In genomic region chr12:15682826-15683225, GRCh38 we compare ENCODE assay signal across 22 cellular contexts.
DNase-seq lines count a peak whose midpoint lies in the region; ATAC-seq lines count a peak whose summit lies in the region.
"Had no signal": no experiment of that assay in that cellular context is flagged by ENCODE, and none has a peak within 500 bp of the region (broad histone marks: within the 10 kb centered on the region; RNA-seq: fewer than 3 reads in every experiment).

No MANE protein-coding gene starts in this region.

- H3K4me3 ChIP-seq in ACC112 (ENCODE audit: low read depth, low read length) = no peak overlapping the region; the same call in 1 of the 2 replicates
- no peak overlapping the region for H3K4me3 ChIP-seq in effector memory CD4-positive, alpha-beta T cell (ENCODE audit: insufficient read depth, low read depth, low read length, poor library complexity, severe bottlenecking)
- H3K4me3 ChIP-seq: BLaER1, heart left ventricle, left ventricle myocardium inferior, spleen, upper lobe of left lung had no signal

- DNase-seq in HT1080 (ENCODE audit: low read depth) (peak; percentile 21), amniotic epithelial cell (ENCODE audit: low read depth) (peak; percentile 42), left colon (no peak)
- no peak for DNase-seq in effector memory CD4-positive, alpha-beta T cell
- DNase-seq: activated CD8-positive, alpha-beta T cell treated with anti-CD3 and anti-CD28 coated beads, Interleukin-2, amount 10 ng/mL, durations not matched to agents 7 days and 5 days; activated T-cell treated with anti-CD3 and anti-CD28 coated beads, Interleukin-2, amount 50 U/mL, for 48 hours; effector memory CD8-positive, alpha-beta T cell; heart left ventricle; Kasumi-1; left ventricle myocardium inferior; NCI-H1105 treated with DMSO at 0.1 percent for 48 hours; NCI-H2081 treated with DMSO at 0.1 percent for 48 hours; NCI-H446 treated with DMSO at 0.1 percent for 48 hours; spleen; stimulated activated CD4-positive, alpha-beta T cell treated with anti-CD3 and anti-CD28 coated beads, Interleukin-4, amount 100 ng/mL, for 4 hours; T-helper 9 cell; upper lobe of left lung had no signal

- H3K36me3 ChIP-seq in ACC112 (ENCODE audit: insufficient read depth, low read length) = peaks cover 12% of the 10 kb centered on the region; the same call in 1 of the 2 replicates
- no peaks in the 10 kb centered on the region for H3K36me3 ChIP-seq in effector memory CD4-positive, alpha-beta T cell (ENCODE audit: control insufficient read depth, insufficient read depth, low read length)
- H3K36me3 ChIP-seq: BLaER1, spleen, upper lobe of left lung had no signal

- H3K27me3 ChIP-seq in ACC112 (ENCODE audit: insufficient read depth, low read length) = no peaks in the 10 kb centered on the region
- H3K27me3 ChIP-seq in effector memory CD4-positive, alpha-beta T cell (replicated peaks; ENCODE audit: control insufficient read depth, insufficient read depth, low read length, poor library complexity, severe bottlenecking) = no peaks in the 10 kb centered on the region
- H3K27me3 ChIP-seq: BLaER1, heart left ventricle, spleen, upper lobe of left lung had no signal

- H3K27ac ChIP-seq in ACC112 (ENCODE audit: low read depth, low read length) = peak overlapping the region; percentile 54
- H3K27ac ChIP-seq in effector memory CD4-positive, alpha-beta T cell (ENCODE audit: insufficient read depth, low read length, poor library complexity, severe bottlenecking) = no peak overlapping the region
- H3K27ac ChIP-seq: BLaER1, heart left ventricle, left ventricle myocardium inferior, spleen, upper lobe of left lung had no signal

- H3K4me1 ChIP-seq in ACC112 (ENCODE audit: control insufficient read depth, insufficient read depth, low read length, unreplicated experiment) = peaks cover 79% of the 10 kb centered on the region
- no peaks in the 10 kb centered on the region for H3K4me1 ChIP-seq in effector memory CD4-positive, alpha-beta T cell (ENCODE audit: control insufficient read depth, insufficient read depth, low read length, poor library complexity, severe bottlenecking)
- H3K4me1 ChIP-seq: BLaER1, upper lobe of left lung had no signal

- peaks cover 81% of the 10 kb centered on the region for H3K79me2 ChIP-seq in ACC112 (ENCODE audit: control insufficient read depth, insufficient read depth, low read length, unreplicated experiment)

- no peak overlapping the region for H2AFZ ChIP-seq in ACC112 (ENCODE audit: low read length, unreplicated experiment)

- intact Hi-C loops in left colon (cut with DNase I, micrococcal nuclease) = no loop called here

- ATAC-seq in left colon = peak; percentile 79
- no peak for ATAC-seq in GM18868 (IDR thresholded peaks at IDR 0.05; ENCODE audit: unreplicated experiment)
- no peak for ATAC-seq in HG02973 (IDR thresholded peaks at IDR 0.05; ENCODE audit: unreplicated experiment)
- ATAC-seq in HG02623 (IDR thresholded peaks at IDR 0.05; ENCODE audit: unreplicated experiment) = no peak
- ATAC-seq: activated CD8-positive, alpha-beta T cell treated with anti-CD3 and anti-CD28 coated beads, Interleukin-2, amount 10 ng/mL, durations not matched to agents 7 days and 5 days; effector memory CD8-positive, alpha-beta T cell; heart left ventricle had no signal

- no peaks in the 10 kb centered on the region for H3K9me3 ChIP-seq in effector memory CD4-positive, alpha-beta T cell (ENCODE audit: control insufficient read depth, low read length)
- H3K9me3 ChIP-seq: BLaER1, heart left ventricle, left ventricle myocardium inferior, spleen, upper lobe of left lung had no signal

Comparison
In these comparisons a context has a peak if more than half of its experiments do, and no peak if none do; other contexts are left out.
1. DNase-seq: peak in HT1080 (single experiment) and amniotic epithelial cell (single experiment); none in left colon (0 of 2) and effector memory CD4-positive, alpha-beta T cell (0 of 3).